ENCODE assay signal across 21 cellular contexts in the genomic region with DNA sequence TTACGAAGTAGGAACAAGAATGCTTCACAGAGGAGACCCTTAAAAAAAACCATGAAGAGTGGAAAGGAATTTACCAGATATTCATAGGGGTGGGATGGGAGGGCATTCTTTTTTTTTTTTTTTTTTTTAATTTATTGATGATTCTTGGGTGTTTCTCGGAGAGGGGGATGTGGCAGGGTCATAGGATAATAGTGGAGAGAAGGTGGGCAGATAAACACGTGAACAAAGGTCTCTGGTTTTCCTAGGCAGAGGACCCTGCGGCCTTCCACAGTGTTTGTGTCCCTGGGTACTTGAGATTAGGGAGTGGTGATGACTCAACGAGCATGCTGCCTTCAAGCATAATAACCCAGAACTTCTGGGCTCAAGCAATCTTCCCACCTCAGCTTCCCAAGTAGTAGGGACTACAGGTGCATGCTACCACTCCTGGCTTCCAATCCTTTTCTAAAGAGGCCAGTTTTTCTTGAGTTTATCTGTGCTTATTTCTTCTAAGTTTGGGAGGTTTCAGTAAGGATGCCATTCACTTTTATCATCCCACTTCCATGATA.
"Had no signal": no experiment of that assay in that cellular context is flagged by ENCODE, and none has a peak within 500 bp of the region (broad histone marks: within the 10 kb centered on the region; RNA-seq: fewer than 3 reads in every experiment).

No MANE protein-coding gene starts in this region.

- H3K4me2 ChIP-seq: hepatocyte had no signal

- H3K9me3 ChIP-seq: colonic mucosa, neutrophil, psoas muscle, spleen, thoracic aorta, transverse colon had no signal

- H3K79me2 ChIP-seq: hepatocyte had no signal

- H3K27me3 ChIP-seq: colonic mucosa, hepatocyte, neutrophil, spleen, transverse colon had no signal

- H3K4me1 ChIP-seq: colonic mucosa, psoas muscle, spleen, transverse colon had no signal

- H3K9me3 Mint-ChIP-seq: stimulated activated naive B cell treated with anti-CD40 and anti-IgM and Interleukin-4, amounts not matched to agents 10 μg/mL and 1 μg/mL and 100 μg/mL, for 72 hours; stimulated activated naive CD8-positive, alpha-beta T cell treated with anti-CD3 and anti-CD28 coated beads, Interleukin-15, amount 100 ng/mL, for 72 hours had no signal

- H3K4me3 Mint-ChIP-seq: naive thymus-derived CD4-positive, alpha-beta T cell; nephron progenitor cell; stimulated activated naive B cell treated with anti-CD40 and anti-IgM and Interleukin-4, amounts not matched to agents 10 μg/mL and 1 μg/mL and 100 μg/mL, for 72 hours; stimulated activated naive CD8-positive, alpha-beta T cell treated with anti-CD3 and anti-CD28 coated beads, Interleukin-15, amount 100 ng/mL, for 72 hours had no signal

- H3K27me3 Mint-ChIP-seq: naive thymus-derived CD4-positive, alpha-beta T cell; stimulated activated naive B cell treated with anti-CD40 and anti-IgM and Interleukin-4, amounts not matched to agents 10 μg/mL and 1 μg/mL and 100 μg/mL, for 72 hours; stimulated activated naive CD8-positive, alpha-beta T cell treated with anti-CD3 and anti-CD28 coated beads, Interleukin-15, amount 100 ng/mL, for 72 hours had no signal

- H3K27ac Mint-ChIP-seq: naive thymus-derived CD4-positive, alpha-beta T cell; nephron progenitor cell; stimulated activated naive B cell treated with anti-CD40 and anti-IgM and Interleukin-4, amounts not matched to agents 10 μg/mL and 1 μg/mL and 100 μg/mL, for 72 hours; stimulated activated naive CD8-positive, alpha-beta T cell treated with anti-CD3 and anti-CD28 coated beads, Interleukin-15, amount 100 ng/mL, for 72 hours had no signal

- H3K4me3 ChIP-seq: colonic mucosa, hepatocyte, psoas muscle, spleen, thoracic aorta, transverse colon had no signal

- H3K4me1 Mint-ChIP-seq: nephron progenitor cell; stimulated activated naive B cell treated with anti-CD40 and anti-IgM and Interleukin-4, amounts not matched to agents 10 μg/mL and 1 μg/mL and 100 μg/mL, for 72 hours; stimulated activated naive CD8-positive, alpha-beta T cell treated with anti-CD3 and anti-CD28 coated beads, Interleukin-15, amount 100 ng/mL, for 72 hours had no signal

- ATAC-seq: left cardiac atrium; naive thymus-derived CD4-positive, alpha-beta T cell; psoas muscle; sciatic nerve; stimulated activated naive B cell treated with anti-CD40 and anti-IgM and Interleukin-4, amounts not matched to agents 10 μg/mL and 1 μg/mL and 100 μg/mL, for 72 hours; stimulated activated naive CD8-positive, alpha-beta T cell treated with anti-CD3 and anti-CD28 coated beads, Interleukin-15, amount 100 ng/mL, for 72 hours had no signal

- FAIRE-seq: kidney had no signal

- H2AFZ ChIP-seq: hepatocyte had no signal

- H3K27ac ChIP-seq: colonic mucosa, hepatocyte, neutrophil, psoas muscle, spleen, thoracic aorta, transverse colon had no signal

- DNase-seq: colonic mucosa; dermis blood vessel endothelial cell; foreskin melanocyte; head of caudate nucleus; kidney; left cardiac atrium; mammary epithelial cell; naive thymus-derived CD4-positive, alpha-beta T cell; nephron progenitor cell; psoas muscle; spleen; stimulated activated CD4-positive, alpha-beta T cell treated with anti-CD3 and anti-CD28 coated beads, Interleukin-15, amount 100 ng/mL, for 24 hours; stimulated activated CD4-positive, alpha-beta T cell treated with anti-CD3 and anti-CD28 coated beads, Interleukin-1b, Interleukin-23, amount 100 ng/mL, for 48 hours; stimulated activated CD4-positive, alpha-beta T cell treated with anti-CD3 and anti-CD28 coated beads, Interleukin-4, amount 100 ng/mL, for 4 hours; stimulated activated naive B cell treated with anti-CD40 and anti-IgM and Interleukin-4, amounts not matched to agents 10 μg/mL and 1 μg/mL and 100 μg/mL, for 72 hours; stimulated activated naive CD8-positive, alpha-beta T cell treated with anti-CD3 and anti-CD28 coated beads, Interleukin-15, amount 100 ng/mL, for 72 hours; transverse colon had no signal

- H3K36me3 ChIP-seq: colonic mucosa had no signal
